27 cellular contexts compared by ENCODE assay signal in the genomic region with DNA sequence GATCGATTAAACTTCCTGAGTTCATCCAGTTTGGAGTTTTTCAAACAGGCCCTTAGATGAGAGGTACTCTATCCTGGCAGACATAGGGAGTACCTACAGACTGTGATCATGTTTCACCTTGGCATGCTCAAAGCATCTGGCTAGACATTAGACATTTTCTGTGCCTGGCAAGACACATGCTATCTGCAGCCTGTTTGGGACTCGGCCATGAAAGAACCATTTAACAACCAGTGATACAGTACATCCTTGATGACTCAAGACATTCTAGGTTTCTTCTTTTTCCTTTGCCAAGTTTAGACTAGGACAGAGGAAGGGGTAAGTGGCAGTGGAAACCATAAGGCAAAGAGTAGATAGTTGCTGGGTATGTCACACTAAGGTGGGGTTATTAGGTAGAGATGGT.
"Had no signal": no experiment of that assay in that cellular context is flagged by ENCODE, and none has a peak within 500 bp of the region (broad histone marks: within the 10 kb centered on the region; RNA-seq: fewer than 3 reads in every experiment).

No MANE protein-coding gene starts in this region.

- H3K4me3 ChIP-seq: cardiac muscle cell, hepatocyte, left ventricle myocardium inferior, sigmoid colon, testis, uterus had no signal

- H3K4me2 ChIP-seq: hepatocyte had no signal

- DNase-seq: activated B cell treated with CpG ODN at 0.5 μM for 24 hours; activated CD4-positive, alpha-beta T cell treated with anti-CD3 and anti-CD28 coated beads for 36 hours; activated CD4-positive, alpha-beta T cell treated with anti-CD3 and anti-CD28 coated beads, Interleukin-2, amount 50 U/mL, for 4 hours; activated CD8-positive, alpha-beta memory T cell treated with anti-CD3 and anti-CD28 coated beads for 24 hours; activated CD8-positive, alpha-beta memory T cell treated with anti-CD3 and anti-CD28 coated beads, Interleukin-2, amount 50 U/mL, for 4 hours; activated naive CD8-positive, alpha-beta T cell treated with anti-CD3 and anti-CD28 coated beads, Interleukin-2, amount 10 ng/mL, durations not matched to agents 7 days and 5 days; activated T-cell treated with anti-CD3 and anti-CD28 coated beads, Interleukin-2, amount 50 U/mL, for 24 hours; amniotic stem cell; cortex of kidney; erythroblast; glutamatergic neuron; immature natural killer cell; kidney glomerular epithelial cell; left ventricle myocardium inferior; midbrain; natural killer cell; retina; sigmoid colon; stimulated activated CD4-positive, alpha-beta T cell treated with anti-CD3 and anti-CD28 coated beads, Interleukin-2, amount 100 ng/mL, for 48 hours; stimulated activated CD8-positive, alpha-beta memory T cell treated with anti-CD3 and anti-CD28 coated beads, Interleukin-4, amount 100 ng/mL, for 48 hours; stimulated activated naive CD4-positive, alpha-beta T cell; testis; trophoblast cell; uterus had no signal

- ATAC-seq: activated CD4-positive, alpha-beta T cell treated with anti-CD3 and anti-CD28 coated beads for 36 hours; activated T-helper 17 cell treated with anti-CD3 and anti-CD28 coated beads, Interleukin-2, amount 50 U/mL, for 72 hours; natural killer cell had no signal

- H3K4me1 ChIP-seq: left ventricle myocardium inferior, sigmoid colon, testis, uterus had no signal

- H3K79me2 ChIP-seq: hepatocyte had no signal

- H3K9me3 ChIP-seq: left ventricle myocardium inferior, sigmoid colon, testis, uterus had no signal

- H2AFZ ChIP-seq: hepatocyte had no signal

- H3K27ac ChIP-seq: cardiac muscle cell, hepatocyte, left ventricle myocardium inferior, sigmoid colon, testis, uterus had no signal

- H3K36me3 ChIP-seq: cardiac muscle cell, left ventricle myocardium inferior, sigmoid colon, uterus had no signal

- H3K27me3 ChIP-seq: cardiac muscle cell, hepatocyte, sigmoid colon, testis, uterus had no signal
